In genomic region chr6:137798261-137798660, GRCh38 we compare ENCODE assay signal across 16 cellular contexts.
DNase-seq lines count a peak whose midpoint lies in the region; ATAC-seq, FAIRE-seq and TF ChIP-seq lines count a peak whose summit lies in the region.
"Had no signal": no experiment of that assay in that cellular context is flagged by ENCODE, and none has a peak within 500 bp of the region (broad histone marks: within the 10 kb centered on the region; RNA-seq: fewer than 3 reads in every experiment).

No MANE protein-coding gene starts in this region.

- CTCF ChIA-PET in CD4-positive, alpha-beta T cell (lab: Charles Lee) = interaction anchor here (0.8 to 3.7 kb wide), 15 partner anchors 11 to 146 kb away, joined by 3 to 52 read pairs (median 7); partner anchors contain the start of gene TNFAIP3
- CTCF ChIA-PET in PC-9 (lab: Charles Lee) = interaction anchor here (0.6 to 0.8 kb wide), 2 partner anchors 442 to 567 kb away, joined by 3 to 19 read pairs; no protein-coding TSS in a partner anchor

- H4K20me1 ChIP-seq in DND-41 (ENCODE audit: insufficient read depth, low read length) (no peaks in the 10 kb centered on the region), astrocyte (ENCODE audit: insufficient read depth, low read length) (no peaks in the 10 kb centered on the region), PC-9 (ENCODE audit: insufficient read depth) (no peaks in the 10 kb centered on the region)
- H4K20me1 ChIP-seq: BLaER1 treated with 17β-estradiol and CSF1 and Interleukin-3, amounts not matched to agents 10 nM and 100 nM had no signal

- no peak overlapping the region for H3K4me3 Mint-ChIP-seq in CD4-positive, alpha-beta T cell
- H3K4me3 Mint-ChIP-seq in astrocyte (ENCODE audit: unreplicated experiment) = no peak overlapping the region
- H3K4me3 Mint-ChIP-seq: HFFc6 had no signal

- H2AFZ ChIP-seq in DND-41 (ENCODE audit: low read depth, low read length) (no peak overlapping the region), astrocyte (ENCODE audit: low read depth, low read length) (no peak overlapping the region), PC-9 (no peak overlapping the region)

- H3K4me3 ChIP-seq in DND-41 (ENCODE audit: low read depth in 1 of 2, low read length in 2 of 2) (no peak overlapping the region), astrocyte (ENCODE audit: insufficient read depth, low read depth, low read length) (no peak overlapping the region), fibroblast of villous mesenchyme (ENCODE audit: low read depth, low read length) (no peak overlapping the region), PC-9 (no peak overlapping the region)
- H3K4me3 ChIP-seq: A549; BLaER1 treated with 17β-estradiol and CSF1 and Interleukin-3, amounts not matched to agents 10 nM and 100 nM had no signal

- TF ChIP-seq CTCF in CD4-positive, alpha-beta T cell (IDR thresholded peaks at IDR 0.05) = no peak
- no peak for TF ChIP-seq CTCF in DND-41 (IDR thresholded peaks at IDR 0.05; ENCODE audit: borderline replicate concordance, extremely low read depth, low read length, poor library complexity, severe bottlenecking)
- no peak for TF ChIP-seq CTCF in astrocyte (IDR thresholded peaks at IDR 0.05; ENCODE audit: insufficient read depth, low read depth, low read length)
- no peak for TF ChIP-seq CTCF in fibroblast of villous mesenchyme (IDR thresholded peaks at IDR 0.05; ENCODE audit: insufficient read depth, low read depth, low read length)
- no peak for TF ChIP-seq CTCF in PC-9 (conservative IDR thresholded peaks at IDR 0.05)

- no peaks in the 10 kb centered on the region for H3K9me2 ChIP-seq in PC-9 (ENCODE audit: insufficient read depth)

- no peak for FAIRE-seq in astrocyte (lab: Jason Lieb, UNC)
- FAIRE-seq: A549 had no signal

- ATAC-seq in CD4-positive, alpha-beta T cell (ENCODE audit: poor library complexity) = no peak
- no peak for ATAC-seq in DND-41 (ENCODE audit: insufficient read depth, low read depth)
- ATAC-seq: A549, Panc1 had no signal

- POLR2A ChIA-PET in CD4-positive, alpha-beta T cell (lab: Charles Lee) = interaction anchor here (1.1 to 4.2 kb wide), 6 partner anchors 22 to 90 kb away, joined by 3 to 141 read pairs (median 14); partner anchors contain the start of gene TNFAIP3
- POLR2A ChIA-PET in PC-9 (lab: Charles Lee; ENCODE audit: unreplicated experiment) = no interaction called here

- no peak for DNase-seq in CD4-positive, alpha-beta T cell
- no peak for DNase-seq in DND-41
- peak; percentile 55 for DNase-seq in astrocyte (ENCODE audit: low read depth)
- DNase-seq in fibroblast of villous mesenchyme (ENCODE audit: low read depth) = peak; percentile 18
- no peak for DNase-seq in PC-9
- no peak for DNase-seq in occipital lobe (lab: John Stamatoyannopoulos, UW)
- DNase-seq in NCI-H1417 treated with DMSO at 0.1 percent for 48 hours (lab: John Stamatoyannopoulos, UW) = no peak
- no peak for DNase-seq in stimulated activated CD4-positive, alpha-beta T cell treated with anti-CD3 and anti-CD28 coated beads, Interleukin-2, amount 100 ng/mL, for 48 hours
- DNase-seq: COR-L47, HFFc6, NCI-H1436 treated with DMSO at 0.1 percent for 48 hours, NCI-H2029 treated with DMSO at 0.1 percent for 48 hours, NCI-H510A treated with DMSO at 0.1 percent for 48 hours had no signal

- H3K27ac Mint-ChIP-seq in CD4-positive, alpha-beta T cell = peak overlapping the region; percentile 78
- H3K27ac Mint-ChIP-seq in astrocyte (ENCODE audit: unreplicated experiment) = no peak overlapping the region
- H3K27ac Mint-ChIP-seq: HFFc6 had no signal

- H3F3A ChIP-seq in PC-9 (ENCODE audit: insufficient read depth, low read depth) = no peaks in the 10 kb centered on the region

- H3K9ac ChIP-seq in DND-41 (ENCODE audit: low read depth, low read length) (no peak overlapping the region), astrocyte (ENCODE audit: low read length) (no peak overlapping the region)
- H3K9ac ChIP-seq: BLaER1 treated with 17β-estradiol and CSF1 and Interleukin-3, amounts not matched to agents 10 nM and 100 nM had no signal

- H3K79me2 ChIP-seq in DND-41 (ENCODE audit: insufficient read depth, low read length) = no peaks in the 10 kb centered on the region
- H3K79me2 ChIP-seq in astrocyte (ENCODE audit: insufficient read depth, low read length) = no peaks in the 10 kb centered on the region
- H3K79me2 ChIP-seq in PC-9 (ENCODE audit: low read depth) = no peaks in the 10 kb centered on the region

- H3K27ac ChIP-seq in CD4-positive, alpha-beta T cell (ENCODE audit: low read depth, low read length) = no peak overlapping the region
- H3K27ac ChIP-seq in DND-41 (ENCODE audit: low read length) (peak overlapping the region; percentile 69), astrocyte (ENCODE audit: low read depth, low read length) (no peak overlapping the region), PC-9 (no peak overlapping the region)
- H3K27ac ChIP-seq: A549; BLaER1 treated with 17β-estradiol and CSF1 and Interleukin-3, amounts not matched to agents 10 nM and 100 nM had no signal

- H3K9me3 ChIP-seq in CD4-positive, alpha-beta T cell (ENCODE audit: control insufficient read depth, low read length) = no peaks in the 10 kb centered on the region
- H3K9me3 ChIP-seq in DND-41 (ENCODE audit: insufficient read depth, low read length, severe bottlenecking) = no peaks in the 10 kb centered on the region
- no peaks in the 10 kb centered on the region for H3K9me3 ChIP-seq in astrocyte (ENCODE audit: insufficient read depth, low read depth, low read length)
- H3K9me3 ChIP-seq in PC-9 (ENCODE audit: insufficient read depth, low read depth) = no peaks in the 10 kb centered on the region; the same call in 1 of the 2 replicates
- H3K9me3 ChIP-seq: A549 had no signal

- peaks cover 75% of the 10 kb centered on the region for H3K4me1 Mint-ChIP-seq in CD4-positive, alpha-beta T cell (ENCODE audit: low read depth)
- H3K4me1 Mint-ChIP-seq in astrocyte (ENCODE audit: low read depth, unreplicated experiment) = peaks cover 6% of the 10 kb centered on the region

- no TSS peak for BruUV-seq in PC-9 (replicated peaks; lab: Mats Ljungman, UMichigan)

- no peaks in the 10 kb centered on the region for H3K36me3 Mint-ChIP-seq in CD4-positive, alpha-beta T cell (ENCODE audit: low read depth)
- no peaks in the 10 kb centered on the region for H3K36me3 Mint-ChIP-seq in astrocyte (ENCODE audit: low read depth, unreplicated experiment)

- H3K27me3 ChIP-seq in CD4-positive, alpha-beta T cell (ENCODE audit: control insufficient read depth, insufficient read depth, low read length) = no peaks in the 10 kb centered on the region
- no peaks in the 10 kb centered on the region for H3K27me3 ChIP-seq in DND-41 (ENCODE audit: insufficient read depth, low read length, poor library complexity)
- no peaks in the 10 kb centered on the region for H3K27me3 ChIP-seq in astrocyte (ENCODE audit: insufficient read depth, low read length)
- H3K27me3 ChIP-seq in PC-9 (ENCODE audit: insufficient read depth, low read depth) = no peaks in the 10 kb centered on the region
- H3K27me3 ChIP-seq: BLaER1 treated with 17β-estradiol and CSF1 and Interleukin-3, amounts not matched to agents 10 nM and 100 nM had no signal

- H3K4me1 ChIP-seq in DND-41 (ENCODE audit: insufficient read depth, low read length) (peaks cover 72% of the 10 kb centered on the region), astrocyte (ENCODE audit: insufficient read depth, low read length) (peaks cover 13% of the 10 kb centered on the region), PC-9 (replicated peaks; ENCODE audit: insufficient read depth) (no peaks in the 10 kb centered on the region)
- H3K4me1 ChIP-seq: A549 had no signal

- H3K9me3 Mint-ChIP-seq in CD4-positive, alpha-beta T cell = no peaks in the 10 kb centered on the region
- H3K9me3 Mint-ChIP-seq in astrocyte (ENCODE audit: unreplicated experiment) = no peaks in the 10 kb centered on the region
- H3K9me3 Mint-ChIP-seq: HFFc6 had no signal

- no peaks in the 10 kb centered on the region for H3K36me3 ChIP-seq in DND-41 (ENCODE audit: insufficient read depth, low read length)
- H3K36me3 ChIP-seq in astrocyte (ENCODE audit: insufficient read depth, low read length) = no peaks in the 10 kb centered on the region
- H3K36me3 ChIP-seq in PC-9 (ENCODE audit: low read depth) = no peaks in the 10 kb centered on the region
- H3K36me3 ChIP-seq: BLaER1 treated with 17β-estradiol and CSF1 and Interleukin-3, amounts not matched to agents 10 nM and 100 nM had no signal

- H3K27me3 Mint-ChIP-seq in CD4-positive, alpha-beta T cell = no peaks in the 10 kb centered on the region
- no peaks in the 10 kb centered on the region for H3K27me3 Mint-ChIP-seq in astrocyte (ENCODE audit: low read depth, unreplicated experiment)

- no peak overlapping the region for H3K4me2 ChIP-seq in DND-41 (ENCODE audit: insufficient read depth, low read length)
- H3K4me2 ChIP-seq in astrocyte (ENCODE audit: low read length) = no peak overlapping the region
- H3K4me2 ChIP-seq in PC-9 = no peak overlapping the region
- H3K4me2 ChIP-seq: A549 had no signal

- intact Hi-C loops in CD4-positive, alpha-beta T cell (cut with DNase I, micrococcal nuclease) = loop anchor here (2.0 kb wide), 3 partner anchors 91 to 177 kb away; no protein-coding TSS in a partner anchor
- intact Hi-C loops in PC-9 (cut with micrococcal nuclease; ENCODE audit: unreplicated experiment) = no loop called here

Comparison
In these comparisons a context has a peak if more than half of its experiments do, and no peak if none do; other contexts are left out.
1. DNase-seq: peak in astrocyte (single experiment) and fibroblast of villous mesenchyme (single experiment); none in CD4-positive, alpha-beta T cell (0 of 10), DND-41 (single experiment), PC-9 (0 of 2), occipital lobe (single experiment), NCI-H1417 treated with DMSO at 0.1 percent for 48 hours (single experiment) and stimulated activated CD4-positive, alpha-beta T cell treated with anti-CD3 and anti-CD28 coated beads, Interleukin-2, amount 100 ng/mL, for 48 hours (0 of 2).